24 cellular contexts compared by ENCODE assay signal in genomic region chr9:36779582-36779981, GRCh38.
"Had no signal": no experiment of that assay in that cellular context is flagged by ENCODE, and none has a peak within 500 bp of the region (broad histone marks: within the 10 kb centered on the region; RNA-seq: fewer than 3 reads in every experiment).

No MANE protein-coding gene starts in this region.

- H3K36me3 ChIP-seq: right atrium auricular region, transverse colon had no signal

- H3K4me3 Mint-ChIP-seq: activated B cell treated with CpG ODN at 0.5 μM for 24 hours; activated CD8-positive, alpha-beta memory T cell treated with anti-CD3 and anti-CD28 coated beads, Interleukin-2, amount 10 ng/mL, durations not matched to agents 7 days and 5 days; activated CD8-positive, alpha-beta T cell treated with anti-CD3 and anti-CD28 coated beads, Interleukin-2, amount 10 ng/mL, durations not matched to agents 7 days and 5 days; activated naive CD4-positive, alpha-beta T cell treated with anti-CD3 and anti-CD28 coated beads, Interleukin-2, amount 50 U/mL, for 24 hours; activated naive CD8-positive, alpha-beta T cell treated with anti-CD3 and anti-CD28 coated beads, Interleukin-2, amount 50 U/mL, for 24 hours; naive thymus-derived CD4-positive, alpha-beta T cell; T-helper 2 cell treated with Interferon-gamma antibody and Interleukin-4, amounts not matched to agents 5 μg/mL and 100 μg/mL, for 36 hours had no signal

- H3K4me1 Mint-ChIP-seq: activated B cell treated with CpG ODN at 0.5 μM for 24 hours; activated CD8-positive, alpha-beta memory T cell treated with anti-CD3 and anti-CD28 coated beads, Interleukin-2, amount 10 ng/mL, durations not matched to agents 7 days and 5 days; activated naive CD4-positive, alpha-beta T cell treated with anti-CD3 and anti-CD28 coated beads, Interleukin-2, amount 50 U/mL, for 24 hours; activated naive CD8-positive, alpha-beta T cell treated with anti-CD3 and anti-CD28 coated beads, Interleukin-2, amount 50 U/mL, for 24 hours had no signal

- H3K4me3 ChIP-seq: smooth muscle cell, transverse colon had no signal

- H3K79me2 ChIP-seq: parathyroid adenoma had no signal

- H3K27me3 ChIP-seq: right atrium auricular region had no signal

- H3K4me1 ChIP-seq: foreskin keratinocyte, parathyroid adenoma, right atrium auricular region, transverse colon had no signal

- H3K9me3 ChIP-seq: right atrium auricular region, transverse colon had no signal

- H3K4me2 ChIP-seq: smooth muscle cell had no signal

- FAIRE-seq: islet of Langerhans had no signal

- H2AFZ ChIP-seq: parathyroid adenoma had no signal

- H3K27ac ChIP-seq: foreskin keratinocyte, parathyroid adenoma, right atrium auricular region, transverse colon had no signal

- H3K9ac ChIP-seq: parathyroid adenoma had no signal

- H3K27ac Mint-ChIP-seq: activated B cell treated with CpG ODN at 0.5 μM for 24 hours; activated CD8-positive, alpha-beta memory T cell treated with anti-CD3 and anti-CD28 coated beads, Interleukin-2, amount 10 ng/mL, durations not matched to agents 7 days and 5 days; activated CD8-positive, alpha-beta T cell treated with anti-CD3 and anti-CD28 coated beads, Interleukin-2, amount 10 ng/mL, durations not matched to agents 7 days and 5 days; activated naive CD4-positive, alpha-beta T cell treated with anti-CD3 and anti-CD28 coated beads, Interleukin-2, amount 50 U/mL, for 24 hours; activated naive CD8-positive, alpha-beta T cell treated with anti-CD3 and anti-CD28 coated beads, Interleukin-2, amount 50 U/mL, for 24 hours; activated T-helper 2 cell treated with anti-CD3 and anti-CD28 coated beads, Interferon-gamma antibody, Interleukin-2, Interleukin-4, amounts not matched to agents 10 μg/mL and 5 μg/mL and 100 μg/mL, durations not matched to agents 14 hours and 24 hours and 36 hours; naive thymus-derived CD4-positive, alpha-beta T cell; T-helper 2 cell treated with Interferon-gamma antibody and Interleukin-4, amounts not matched to agents 5 μg/mL and 100 μg/mL, for 36 hours had no signal

- DNase-seq: activated B cell treated with CpG ODN at 0.5 μM for 24 hours; activated CD4-positive, alpha-beta T cell treated with anti-CD3 and anti-CD28 coated beads, Interleukin-2, amount 50 U/mL, for 1 hour; activated CD8-positive, alpha-beta memory T cell treated with anti-CD3 and anti-CD28 coated beads, Interleukin-2, amount 10 ng/mL, durations not matched to agents 7 days and 5 days; activated CD8-positive, alpha-beta T cell treated with anti-CD3 and anti-CD28 coated beads, Interleukin-2, amount 10 ng/mL, durations not matched to agents 7 days and 5 days; activated naive CD8-positive, alpha-beta T cell treated with anti-CD3 and anti-CD28 coated beads, Interleukin-2, amount 50 U/mL, for 24 hours; activated T-cell treated with anti-CD3 and anti-CD28 coated beads, Interleukin-2, amount 50 U/mL, for 48 hours; cerebellar nuclear complex; cortex of kidney; foreskin keratinocyte; left ventricle myocardium superior; midbrain; naive thymus-derived CD4-positive, alpha-beta T cell; stimulated activated CD4-positive, alpha-beta T cell treated with anti-CD3 and anti-CD28 coated beads, Interleukin-1b, Interleukin-23, amount 100 ng/mL, for 48 hours; stimulated activated naive CD4-positive, alpha-beta T cell; T-helper 1 cell; transverse colon had no signal

- H3K9me3 Mint-ChIP-seq: activated B cell treated with CpG ODN at 0.5 μM for 24 hours; activated naive CD4-positive, alpha-beta T cell treated with anti-CD3 and anti-CD28 coated beads, Interleukin-2, amount 50 U/mL, for 24 hours; activated T-helper 2 cell treated with anti-CD3 and anti-CD28 coated beads, Interferon-gamma antibody, Interleukin-2, Interleukin-4, amounts not matched to agents 10 μg/mL and 5 μg/mL and 100 μg/mL, durations not matched to agents 14 hours and 24 hours and 36 hours; T-helper 2 cell treated with Interferon-gamma antibody and Interleukin-4, amounts not matched to agents 5 μg/mL and 100 μg/mL, for 36 hours had no signal

- ATAC-seq: activated CD8-positive, alpha-beta memory T cell treated with anti-CD3 and anti-CD28 coated beads, Interleukin-2, amount 10 ng/mL, durations not matched to agents 7 days and 5 days; activated CD8-positive, alpha-beta T cell treated with anti-CD3 and anti-CD28 coated beads, Interleukin-2, amount 10 ng/mL, durations not matched to agents 7 days and 5 days; activated naive CD8-positive, alpha-beta T cell treated with anti-CD3 and anti-CD28 coated beads, Interleukin-2, amount 50 U/mL, for 24 hours; esophagus mucosa; foreskin keratinocyte; left ventricle myocardium superior; naive thymus-derived CD4-positive, alpha-beta T cell had no signal

- H3K36me3 Mint-ChIP-seq: activated CD8-positive, alpha-beta memory T cell treated with anti-CD3 and anti-CD28 coated beads, Interleukin-2, amount 10 ng/mL, durations not matched to agents 7 days and 5 days; activated naive CD4-positive, alpha-beta T cell treated with anti-CD3 and anti-CD28 coated beads, Interleukin-2, amount 50 U/mL, for 24 hours had no signal
